ENCODE assay signal across 10 cellular contexts in the genomic region with DNA sequence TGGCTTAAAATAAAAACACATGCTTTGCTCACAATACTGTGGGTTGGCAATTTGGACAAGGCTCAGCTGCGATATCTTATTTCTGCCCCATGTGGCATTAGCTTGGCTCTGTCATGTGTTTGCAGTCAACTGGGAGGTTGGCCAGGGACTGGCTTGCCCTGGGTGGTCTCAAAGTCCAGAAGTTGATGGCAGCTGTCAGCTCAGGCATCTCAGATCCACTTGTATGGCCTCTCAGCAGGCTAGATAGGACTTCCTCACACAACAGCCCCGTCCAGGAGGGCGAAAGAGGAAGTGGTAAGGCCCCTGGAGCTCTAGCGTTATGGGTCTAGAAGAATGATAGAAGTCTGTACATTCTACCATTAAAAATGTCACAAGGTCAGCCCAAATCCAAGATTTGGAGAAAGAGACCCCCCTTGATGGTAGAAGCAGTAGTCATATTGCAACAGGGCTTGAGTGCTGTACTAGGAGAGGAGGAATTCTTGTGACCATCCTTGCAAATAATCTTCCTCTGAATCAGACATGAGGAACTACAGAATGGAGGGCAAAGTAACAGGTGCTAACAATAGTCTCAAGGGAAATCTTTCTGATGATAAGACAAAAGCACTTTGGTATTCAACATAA.
DNase-seq lines count a peak whose midpoint lies in the region; ATAC-seq, FAIRE-seq and TF ChIP-seq lines count a peak whose summit lies in the region.
"Had no signal": no experiment of that assay in that cellular context is flagged by ENCODE, and none has a peak within 500 bp of the region (broad histone marks: within the 10 kb centered on the region; RNA-seq: fewer than 3 reads in every experiment).

No MANE protein-coding gene starts in this region.

- H3K4me1 Mint-ChIP-seq in osteocyte (ENCODE audit: unreplicated experiment) = peaks cover 7% of the 10 kb centered on the region

- FAIRE-seq in GM19239 (lab: Jason Lieb, UNC) = peak; percentile 97
- FAIRE-seq: RCC 7860 had no signal

- no peaks in the 10 kb centered on the region for H3K9me3 Mint-ChIP-seq in osteocyte (ENCODE audit: unreplicated experiment)

- intact Hi-C loops in ascending aorta (cut with DNase I) = loop anchor here (10.0 kb wide), 1 partner anchor 346 kb away; the partner anchor contains the start of genes DCLRE1C and MEIG1

- ATAC-seq in HG03095 (IDR thresholded peaks at IDR 0.05; ENCODE audit: unreplicated experiment) = peak; percentile 34

- DNase-seq in GM19239 (ENCODE audit: insufficient read length, low spot score) (no peak), SKM-1 (lab: John Stamatoyannopoulos, UW; ENCODE audit: unreplicated experiment) (peak; percentile 49), osteocyte (ENCODE audit: extremely low spot score, unreplicated experiment) (peak; percentile 40), ascending aorta (ENCODE audit: low spot score in 2 of 2) (no peak), 8988T (no peak), dermis blood vessel endothelial cell (no peak), EL (no peak)
- DNase-seq: effector CD4-positive, alpha-beta T cell had no signal

- H3K27ac Mint-ChIP-seq in osteocyte (ENCODE audit: unreplicated experiment) = no peak overlapping the region

- H3K27me3 ChIP-seq in ascending aorta = no peaks in the 10 kb centered on the region

- H3K27me3 Mint-ChIP-seq in osteocyte (ENCODE audit: unreplicated experiment) = peaks cover 7% of the 10 kb centered on the region

- H3K36me3 Mint-ChIP-seq in osteocyte (ENCODE audit: unreplicated experiment) = no peaks in the 10 kb centered on the region

- H3K9me3 ChIP-seq in ascending aorta = no peaks in the 10 kb centered on the region

- no peaks in the 10 kb centered on the region for H3K36me3 ChIP-seq in ascending aorta

- no peak overlapping the region for H3K27ac ChIP-seq in ascending aorta

- TF ChIP-seq CTCF in osteocyte (IDR thresholded peaks at IDR 0.05) (no peak), ascending aorta (IDR thresholded peaks at IDR 0.05) (no peak)

- no peak overlapping the region for H3K4me3 ChIP-seq in ascending aorta

- peaks cover 0 to 4% of the 10 kb centered on the region in 2 donors for H3K4me1 ChIP-seq in ascending aorta

- H3K4me3 Mint-ChIP-seq in osteocyte (ENCODE audit: unreplicated experiment) = no peak overlapping the region

Comparison
In these comparisons a context has a peak if more than half of its experiments do, and no peak if none do; other contexts are left out.
1. DNase-seq: peak in SKM-1 (single experiment) and osteocyte (single experiment); none in GM19239 (single experiment), ascending aorta (0 of 2), 8988T (single experiment), dermis blood vessel endothelial cell (single experiment) and EL (single experiment).